In the genomic region with DNA sequence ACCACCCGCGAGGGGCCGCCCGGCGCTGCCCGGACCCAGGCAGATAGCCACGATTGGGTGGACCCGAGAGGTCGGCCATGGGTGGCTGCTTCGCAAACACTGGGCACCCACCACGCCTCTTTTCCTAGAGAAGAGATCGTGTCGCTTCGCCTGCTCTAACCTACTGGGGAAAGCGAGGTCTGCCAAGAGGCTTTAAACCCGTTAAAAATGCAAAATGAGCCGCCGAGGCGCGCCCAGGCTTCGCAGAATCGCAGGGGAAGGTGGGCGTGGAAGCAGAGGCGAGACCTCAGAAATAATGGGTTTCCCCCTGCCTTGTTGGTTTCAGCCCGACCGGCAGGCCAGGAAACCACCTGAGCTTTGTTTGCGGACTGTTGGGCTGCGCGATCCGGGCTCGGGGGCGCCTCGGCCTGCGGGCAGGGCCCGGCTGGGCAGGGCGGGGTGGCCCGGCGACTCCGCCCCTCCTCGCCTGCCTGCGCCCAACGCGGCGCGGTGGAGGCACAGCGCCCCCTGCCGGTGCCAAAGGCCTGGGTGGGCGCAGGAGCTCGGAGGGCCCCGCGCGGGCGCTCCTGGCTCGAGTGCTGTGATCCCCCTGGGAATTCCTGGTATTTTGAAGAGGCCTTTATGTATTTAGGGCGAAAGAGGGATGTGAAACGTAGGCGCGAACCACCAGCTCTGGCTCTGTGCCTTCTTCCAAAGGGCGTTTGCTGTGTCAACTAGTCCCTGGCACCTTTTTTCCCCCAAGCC, we compare ENCODE assay signal across 8 cellular contexts. TPM values are rescaled to one million over a fixed set of nuclear protein-coding genes. Genes with fewer than 3 reads are reported as not detected.
A peak's percentile ranks its signal among the peaks of the same experiment; 100 is the strongest.
DNase-seq lines count a peak whose midpoint lies in the region; ATAC-seq and TF ChIP-seq lines count a peak whose summit lies in the region.

No MANE protein-coding gene starts in this region.

- no peak overlapping the region for H2AFZ ChIP-seq in GM23338
- no peak overlapping the region for H2AFZ ChIP-seq in neuronal stem cell (ENCODE audit: low read length)

- H3K4me1 Mint-ChIP-seq in GM23338: peaks cover 17% of the 10 kb centered on the region

- H3K27ac ChIP-seq in GM23338 (ENCODE audit: low read depth) (peak overlapping the region; percentile 97), neuronal stem cell (replicated peaks; ENCODE audit: low read length) (peak overlapping the region; percentile 98), substantia nigra (ENCODE audit: low read depth, low read length, poor library complexity, severe bottlenecking) (peak overlapping the region; percentile 89)

- H3K36me3 ChIP-seq in GM23338 (ENCODE audit: insufficient read depth) (0 out of 2 replicates have a peak, but pooled peaks cover 5% of the 10 kb centered on the region), neuronal stem cell (replicated peaks in 1 of 2; ENCODE audit: control insufficient read depth in 2 of 2, insufficient read depth in 2 of 2, low read length in 2 of 2) (peaks cover 0 to 41% of the 10 kb centered on the region in 2 donors)

- no peak overlapping the region for H4K8ac ChIP-seq in neuronal stem cell (ENCODE audit: low read depth, low read length)

- 0 out of 2 replicates have a peak, but pooled peaks cover 8% of the 10 kb centered on the region for H3K4me1 ChIP-seq in GM23338 (ENCODE audit: insufficient read depth)
- H3K4me1 ChIP-seq in neuronal stem cell (ENCODE audit: control insufficient read depth in 2 of 2, insufficient read depth in 1 of 2, low read depth in 1 of 2, low read length in 2 of 2): peaks cover 0 to 10% of the 10 kb centered on the region in 2 donors

- H3K27me3 ChIP-seq in GM23338 (ENCODE audit: insufficient read depth) (peaks cover 31% of the 10 kb centered on the region), neuronal stem cell (ENCODE audit: control insufficient read depth in 3 of 3, insufficient read depth in 3 of 3, low read depth in 1 of 3, low read length in 3 of 3) (no peaks in the 10 kb centered on the region)

- H2AK5ac ChIP-seq in neuronal stem cell (ENCODE audit: low read depth, low read length): peak overlapping the region; percentile 93

- peaks cover 45% of the 10 kb centered on the region for H3K79me2 ChIP-seq in GM23338 (replicated peaks; ENCODE audit: insufficient read depth)

- H2BK12ac ChIP-seq in neuronal stem cell (ENCODE audit: low read length): no peak overlapping the region

- peaks cover 6% of the 10 kb centered on the region; the same call in 1 of the 2 replicates for H4K20me1 ChIP-seq in GM23338 (replicated peaks; ENCODE audit: insufficient read depth)

- peak; percentile 79 for ATAC-seq in GM23338

- H3K27me3 Mint-ChIP-seq in GM23338 (ENCODE audit: insufficient read depth, low read depth, poor library complexity): peaks cover 13% of the 10 kb centered on the region

- H3K79me1 ChIP-seq in neuronal stem cell (ENCODE audit: low read depth, low read length): peaks cover 2% of the 10 kb centered on the region

- H3K4ac ChIP-seq in neuronal stem cell (ENCODE audit: low read length): peak overlapping the region; percentile 93

- H3K4me3 Mint-ChIP-seq in GM23338: no peak overlapping the region; the same call in 1 of the 3 replicates

- H3K9ac ChIP-seq in neuronal stem cell (ENCODE audit: low read depth, low read length, poor library complexity): peak overlapping the region; percentile 96

- H3K9me2 ChIP-seq in GM23338 (ENCODE audit: insufficient read depth): no peaks in the 10 kb centered on the region

- no peak overlapping the region for H3K23ac ChIP-seq in neuronal stem cell (ENCODE audit: low read depth, low read length, poor library complexity)

- H3K9me3 ChIP-seq in neuronal stem cell (replicated peaks in 1 of 2; ENCODE audit: control insufficient read depth in 2 of 2, insufficient read depth in 1 of 2, low read depth in 1 of 2, low read length in 2 of 2): no peaks in the 10 kb centered on the region

- peaks cover 5% of the 10 kb centered on the region for H3F3A ChIP-seq in GM23338 (replicated peaks; ENCODE audit: low read depth)

- no CpG with 5 or more reads among the region's 59 CpGs for WGBS in neuronal stem cell (ENCODE audit: extremely low coverage in 2 of 2, insufficient read length in 2 of 2, insufficient replicate concordance in 1 of 2), 2 donors

- H3K4me3 ChIP-seq in GM23338 (peak overlapping the region; percentile 95), neuronal stem cell (ENCODE audit: low read length in 2 of 2) (peak overlapping the region; percentile 94)

- peak overlapping the region; percentile 72 for H4K91ac ChIP-seq in neuronal stem cell (ENCODE audit: low read depth, low read length, poor library complexity)

- peak overlapping the region; percentile 93 for H2BK5ac ChIP-seq in neuronal stem cell (ENCODE audit: low read length)

- peak overlapping the region; percentile 93 for H2BK15ac ChIP-seq in neuronal stem cell (ENCODE audit: low read length)

- H3K36me3 Mint-ChIP-seq in GM23338 (ENCODE audit: low read depth): peaks cover 24% of the 10 kb centered on the region

- peak; percentile 79 to 89 for TF ChIP-seq CTCF in GM23338 (conservative IDR thresholded peaks at IDR 0.05; ENCODE audit: low read depth in 2 of 2)
- TF ChIP-seq CTCF in LNCAP (IDR thresholded peaks at IDR 0.05): peak; percentile 97

- peak overlapping the region; percentile 63 for H2BK120ac ChIP-seq in neuronal stem cell (ENCODE audit: low read depth, low read length)

- H3K27ac Mint-ChIP-seq in GM23338: no peak overlapping the region

- H3K9me3 Mint-ChIP-seq in GM23338: peaks cover 7% of the 10 kb centered on the region; the same call in 2 of the 3 replicates

- H3K18ac ChIP-seq in neuronal stem cell (ENCODE audit: low read length): peak overlapping the region; percentile 96

- peak overlapping the region; percentile 82 for H3K14ac ChIP-seq in neuronal stem cell (ENCODE audit: low read length)

- DNase-seq in ELR (ENCODE audit: low read depth) (peak; percentile 91), GM23338 (ENCODE audit: low spot score) (peak; percentile 94), SHP77 (lab: John Stamatoyannopoulos, UW) (peak; percentile 86 to 90), foreskin melanocyte (peak; percentile 83), neuronal stem cell (ENCODE audit: low spot score) (peak; percentile 94), substantia nigra (lab: John Stamatoyannopoulos, UW) (peak; percentile 18 to 94 (median 78))
- peak; percentile 18 to 57 (median 42) for DNase-seq in activated naive CD4-positive, alpha-beta T cell (lab: John Stamatoyannopoulos, UW)

- H3K4me2 ChIP-seq in GM23338 (peak overlapping the region; percentile 93), neuronal stem cell (ENCODE audit: insufficient read depth, low read length, poor library complexity, severe bottlenecking) (peak overlapping the region; percentile 89)

TF ChIP-seq in GM23338, 12 proteins besides CTCF, POLR2A, EP300 and RAD21:
- TF ChIP-seq POLR2AphosphoS5 (IDR thresholded peaks at IDR 0.05; ENCODE audit: low read depth): peak; percentile 71; the same call in 1 of the 2 replicates
- TF ChIP-seq NANOG (IDR thresholded peaks at IDR 0.05; ENCODE audit: borderline replicate concordance): no peak

RNA-seq across cellular contexts. Expression of a gene that starts 1.6 kb away (rescaled TPM):
- total RNA-seq in GM23338 (2014; rRNA removed; shearing (Covaris generic)): 85.9 and 87.6 TPM in 2 replicates
- 71.5 and 82.6 TPM in 2 replicates for polyA plus RNA-seq in GM23338 (2016; fragmentation: Nextera tagmentation; extraction: Ambion mirVana)
- 125 TPM for polyA plus RNA-seq in neuronal stem cell (2013, experiment 1 of 2)
- 129 TPM for polyA plus RNA-seq in neuronal stem cell (2013, experiment 2 of 2)

Comparison
In these comparisons a context has a peak if more than half of its experiments do, and no peak if none do; other contexts are left out.
1. Peak in every context shown above with its lines: DNase-seq, ATAC-seq, H3K4me3 ChIP-seq and H3K27ac ChIP-seq.
2. DNase-seq: peak in every context shown above with its lines; median percentile 94 in GM23338; 94 in neuronal stem cell; 91 in ELR; 88 in SHP77; 83 in foreskin melanocyte; 78 in substantia nigra; 42 in activated naive CD4-positive, alpha-beta T cell.